1 cellular context compared by ENCODE assay signal in genomic region chr17:46832945-46833839, GRCh38.
TF ChIP-seq lines count a peak whose summit lies in the region.

No MANE protein-coding gene starts in this region.

TF ChIP-seq in GM23338, 12 proteins besides CTCF, POLR2A, EP300 and RAD21 (continued from another document):
- TF ChIP-seq, protein P1, sequence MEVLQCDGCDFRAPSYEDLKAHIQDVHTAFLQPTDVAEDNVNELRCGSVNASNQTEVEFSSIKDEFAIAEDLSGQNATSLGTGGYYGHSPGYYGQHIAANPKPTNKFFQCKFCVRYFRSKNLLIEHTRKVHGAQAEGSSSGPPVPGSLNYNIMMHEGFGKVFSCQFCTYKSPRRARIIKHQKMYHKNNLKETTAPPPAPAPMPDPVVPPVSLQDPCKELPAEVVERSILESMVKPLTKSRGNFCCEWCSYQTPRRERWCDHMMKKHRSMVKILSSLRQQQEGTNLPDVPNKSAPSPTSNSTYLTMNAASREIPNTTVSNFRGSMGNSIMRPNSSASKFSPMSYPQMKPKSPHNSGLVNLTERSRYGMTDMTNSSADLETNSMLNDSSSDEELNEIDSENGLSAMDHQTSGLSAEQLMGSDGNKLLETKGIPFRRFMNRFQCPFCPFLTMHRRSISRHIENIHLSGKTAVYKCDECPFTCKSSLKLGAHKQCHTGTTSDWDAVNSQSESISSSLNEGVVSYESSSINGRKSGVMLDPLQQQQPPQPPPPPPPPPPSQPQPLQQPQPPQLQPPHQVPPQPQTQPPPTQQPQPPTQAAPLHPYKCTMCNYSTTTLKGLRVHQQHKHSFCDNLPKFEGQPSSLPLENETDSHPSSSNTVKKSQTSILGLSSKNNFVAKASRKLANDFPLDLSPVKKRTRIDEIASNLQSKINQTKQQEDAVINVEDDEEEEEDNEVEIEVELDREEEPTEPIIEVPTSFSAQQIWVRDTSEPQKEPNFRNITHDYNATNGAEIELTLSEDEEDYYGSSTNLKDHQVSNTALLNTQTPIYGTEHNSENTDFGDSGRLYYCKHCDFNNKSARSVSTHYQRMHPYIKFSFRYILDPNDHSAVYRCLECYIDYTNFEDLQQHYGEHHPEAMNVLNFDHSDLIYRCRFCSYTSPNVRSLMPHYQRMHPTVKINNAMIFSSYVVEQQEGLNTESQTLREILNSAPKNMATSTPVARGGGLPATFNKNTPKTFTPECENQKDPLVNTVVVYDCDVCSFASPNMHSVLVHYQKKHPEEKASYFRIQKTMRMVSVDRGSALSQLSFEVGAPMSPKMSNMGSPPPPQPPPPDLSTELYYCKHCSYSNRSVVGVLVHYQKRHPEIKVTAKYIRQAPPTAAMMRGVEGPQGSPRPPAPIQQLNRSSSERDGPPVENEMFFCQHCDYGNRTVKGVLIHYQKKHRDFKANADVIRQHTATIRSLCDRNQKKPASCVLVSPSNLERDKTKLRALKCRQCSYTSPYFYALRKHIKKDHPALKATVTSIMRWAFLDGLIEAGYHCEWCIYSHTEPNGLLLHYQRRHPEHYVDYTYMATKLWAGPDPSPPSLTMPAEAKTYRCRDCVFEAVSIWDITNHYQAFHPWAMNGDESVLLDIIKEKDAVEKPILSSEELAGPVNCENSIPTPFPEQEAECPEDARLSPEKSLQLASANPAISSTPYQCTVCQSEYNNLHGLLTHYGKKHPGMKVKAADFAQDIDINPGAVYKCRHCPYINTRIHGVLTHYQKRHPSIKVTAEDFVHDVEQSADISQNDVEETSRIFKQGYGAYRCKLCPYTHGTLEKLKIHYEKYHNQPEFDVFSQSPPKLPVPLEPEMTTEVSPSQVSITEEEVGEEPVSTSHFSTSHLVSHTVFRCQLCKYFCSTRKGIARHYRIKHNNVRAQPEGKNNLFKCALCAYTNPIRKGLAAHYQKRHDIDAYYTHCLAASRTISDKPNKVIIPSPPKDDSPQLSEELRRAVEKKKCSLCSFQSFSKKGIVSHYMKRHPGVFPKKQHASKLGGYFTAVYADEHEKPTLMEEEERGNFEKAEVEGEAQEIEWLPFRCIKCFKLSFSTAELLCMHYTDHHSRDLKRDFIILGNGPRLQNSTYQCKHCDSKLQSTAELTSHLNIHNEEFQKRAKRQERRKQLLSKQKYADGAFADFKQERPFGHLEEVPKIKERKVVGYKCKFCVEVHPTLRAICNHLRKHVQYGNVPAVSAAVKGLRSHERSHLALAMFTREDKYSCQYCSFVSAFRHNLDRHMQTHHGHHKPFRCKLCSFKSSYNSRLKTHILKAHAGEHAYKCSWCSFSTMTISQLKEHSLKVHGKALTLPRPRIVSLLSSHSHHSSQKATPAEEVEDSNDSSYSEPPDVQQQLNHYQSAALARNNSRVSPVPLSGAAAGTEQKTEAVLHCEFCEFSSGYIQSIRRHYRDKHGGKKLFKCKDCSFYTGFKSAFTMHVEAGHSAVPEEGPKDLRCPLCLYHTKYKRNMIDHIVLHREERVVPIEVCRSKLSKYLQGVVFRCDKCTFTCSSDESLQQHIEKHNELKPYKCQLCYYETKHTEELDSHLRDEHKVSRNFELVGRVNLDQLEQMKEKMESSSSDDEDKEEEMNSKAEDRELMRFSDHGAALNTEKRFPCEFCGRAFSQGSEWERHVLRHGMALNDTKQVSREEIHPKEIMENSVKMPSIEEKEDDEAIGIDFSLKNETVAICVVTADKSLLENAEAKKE (CRISPR knock-in tag; IDR thresholded peaks at IDR 0.05) = no peak
- TF ChIP-seq ZNF114 (CRISPR knock-in tag; IDR thresholded peaks at IDR 0.05) (no peak), STAT1 (IDR thresholded peaks at IDR 0.05; ENCODE audit: unreplicated experiment) (no peak)
